Comparison of ENCODE assay signal across 29 cellular contexts in the genomic region with DNA sequence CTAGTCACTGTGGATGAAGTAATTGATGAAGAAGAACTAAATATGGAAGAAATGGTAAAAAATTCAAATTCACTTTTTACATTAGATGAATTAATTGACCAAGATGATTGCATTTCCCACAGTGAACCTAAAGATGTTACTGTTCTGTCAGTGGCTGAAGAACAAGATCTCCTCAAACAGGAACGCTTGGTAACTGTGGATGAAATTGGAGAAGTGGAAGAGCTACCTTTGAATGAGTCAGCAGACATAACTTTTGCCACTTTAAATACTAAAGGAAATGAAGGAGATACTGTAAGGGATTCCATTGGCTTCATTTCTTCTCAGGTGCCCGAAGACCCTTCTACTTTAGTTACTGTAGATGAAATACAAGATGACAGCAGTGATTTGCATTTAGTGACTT. TPM values are rescaled to one million over a fixed set of nuclear protein-coding genes. Genes with fewer than 3 reads are reported as not detected.
DNase-seq lines count a peak whose midpoint lies in the region; ATAC-seq and TF ChIP-seq lines count a peak whose summit lies in the region.
"Had no signal": no experiment of that assay in that cellular context is flagged by ENCODE, and none has a peak within 500 bp of the region (broad histone marks: within the 10 kb centered on the region; RNA-seq: fewer than 3 reads in every experiment).

No MANE protein-coding gene starts in this region.

- H3K4me3 Mint-ChIP-seq in activated T-cell treated with anti-CD3 and anti-CD28 coated beads, Interleukin-2, amount 50 U/mL, for 72 hours = no peak overlapping the region
- no peak overlapping the region for H3K4me3 Mint-ChIP-seq in central memory CD8-positive, alpha-beta T cell
- H3K4me3 Mint-ChIP-seq: activated CD8-positive, alpha-beta T cell treated with anti-CD3 and anti-CD28 coated beads, Interleukin-2, amount 10 ng/mL, durations not matched to agents 7 days and 5 days; brain had no signal

- H3K36me3 Mint-ChIP-seq in activated T-cell treated with anti-CD3 and anti-CD28 coated beads, Interleukin-2, amount 50 U/mL, for 72 hours (ENCODE audit: insufficient read depth in 2 of 2) = peaks cover 11 to 32% of the 10 kb centered on the region in 2 donors
- H3K36me3 Mint-ChIP-seq in central memory CD8-positive, alpha-beta T cell (ENCODE audit: insufficient read depth) = peaks cover 38% of the 10 kb centered on the region

- no peak for DNase-seq in activated T-cell treated with anti-CD3 and anti-CD28 coated beads, Interleukin-2, amount 50 U/mL, for 72 hours
- DNase-seq in activated T-cell treated with anti-CD3 and anti-CD28 coated beads for 4 hours (no peak), IMR-90 (no peak), psoas muscle (no peak), occipital lobe (lab: John Stamatoyannopoulos, UW) (no peak)
- DNase-seq in central memory CD8-positive, alpha-beta T cell (ENCODE audit: low spot score in 2 of 2) = no peak
- DNase-seq in stimulated activated CD4-positive, alpha-beta T cell treated with anti-CD3 and anti-CD28 coated beads, Interleukin-4, amount 100 ng/mL, for 24 hours = no peak
- DNase-seq in stimulated activated CD4-positive, alpha-beta T cell treated with anti-CD3 and anti-CD28 coated beads, Interleukin-12 subunit alpha, Interleukin-12 subunit beta, amount 100 ng/mL, for 4 hours = no peak
- DNase-seq: activated CD4-positive, alpha-beta T cell treated with anti-CD3 and anti-CD28 coated beads for 4 hours; activated CD8-positive, alpha-beta T cell treated with anti-CD3 and anti-CD28 coated beads, Interleukin-2, amount 10 ng/mL, durations not matched to agents 7 days and 5 days; amniotic stem cell; BE2C; COR-L47; DMS79; hypothalamus; left cardiac atrium; NCI-H1417 treated with DMSO at 0.1 percent for 48 hours; NCI-H2081; NCI-H2227 treated with DMSO at 0.1 percent for 48 hours; NCI-H69; SIG-M5; small intestine; stimulated activated naive CD4-positive, alpha-beta T cell treated with Interleukin-2 at 50 U/mL for 16 hours; WERI-Rb-1 had no signal

- H2BK5ac ChIP-seq in IMR-90 (ENCODE audit: low read depth, low read length, poor library complexity, severe bottlenecking) = no peak overlapping the region

- TF ChIP-seq CTCF in IMR-90 (conservative IDR thresholded peaks at IDR 0.05; ENCODE audit: low read depth, low read length) (no peak), psoas muscle (IDR thresholded peaks at IDR 0.05) (no peak)

- no peak overlapping the region for H2BK20ac ChIP-seq in IMR-90 (ENCODE audit: low read depth, low read length)

- H3K36me3 ChIP-seq in IMR-90 (ENCODE audit: control insufficient read depth, insufficient read depth, low read length) (peaks cover 28% of the 10 kb centered on the region), psoas muscle (ENCODE audit: insufficient read depth in 1 of 2, low read depth in 1 of 2) (peaks cover 0 to 95% of the 10 kb centered on the region in 2 donors)

- no peak overlapping the region for H3K4me2 ChIP-seq in IMR-90 (ENCODE audit: low read depth, low read length)

- no peak overlapping the region for H2AFZ ChIP-seq in IMR-90 (replicated peaks; ENCODE audit: low read length, poor library complexity)
- H2AFZ ChIP-seq: parathyroid adenoma had no signal

- H3K14ac ChIP-seq in IMR-90 (replicated peaks; ENCODE audit: low read depth, low read length) = no peak overlapping the region

- no peak for ATAC-seq in activated T-cell treated with anti-CD3 and anti-CD28 coated beads, Interleukin-2, amount 50 U/mL, for 72 hours (replicated peaks in 1 of 2)
- no peak for ATAC-seq in IMR-90 (ENCODE audit: low read depth)
- no peak for ATAC-seq in central memory CD8-positive, alpha-beta T cell (replicated peaks; ENCODE audit: extremely low read depth, poor library complexity, severe bottlenecking)
- peak in 3 of 4 donors; percentile 52 to 66 (median 57) for ATAC-seq in psoas muscle
- ATAC-seq: activated CD8-positive, alpha-beta T cell treated with anti-CD3 and anti-CD28 coated beads, Interleukin-2, amount 10 ng/mL, durations not matched to agents 7 days and 5 days; left cardiac atrium had no signal

- H3K9me3 ChIP-seq in IMR-90 (ENCODE audit: control insufficient read depth, insufficient read depth, low read length) (no peaks in the 10 kb centered on the region), psoas muscle (no peaks in the 10 kb centered on the region)
- H3K9me3 ChIP-seq: BE2C, HAP-1, thoracic aorta had no signal

- dilution Hi-C loops in IMR-90 (cut with HindIII; ENCODE audit: low sequenced_read_pairs, unreplicated experiment) = no loop called here

- H4K20me1 ChIP-seq in IMR-90 (ENCODE audit: insufficient read depth, low read length) = no peaks in the 10 kb centered on the region

- no peak overlapping the region for H3K56ac ChIP-seq in IMR-90 (ENCODE audit: extremely low read depth, insufficient read depth, low read length)

- H3K27me3 Mint-ChIP-seq in activated T-cell treated with anti-CD3 and anti-CD28 coated beads, Interleukin-2, amount 50 U/mL, for 72 hours (ENCODE audit: low read depth) = no peaks in the 10 kb centered on the region
- H3K27me3 Mint-ChIP-seq in central memory CD8-positive, alpha-beta T cell = no peaks in the 10 kb centered on the region
- H3K27me3 Mint-ChIP-seq: brain had no signal

- H4K5ac ChIP-seq in IMR-90 (ENCODE audit: low read depth, low read length) = no peak overlapping the region

- BruUV-seq in IMR-90 (replicated peaks; lab: Mats Ljungman, UMichigan) = TSS peak; percentile 52

- H3K27ac ChIP-seq in IMR-90 (ENCODE audit: insufficient read depth, low read length) = no peak overlapping the region
- H3K27ac ChIP-seq in psoas muscle = peak overlapping the region; percentile 12
- H3K27ac ChIP-seq: parathyroid adenoma, thoracic aorta, WERI-Rb-1 had no signal

- H3K9me3 Mint-ChIP-seq in activated T-cell treated with anti-CD3 and anti-CD28 coated beads, Interleukin-2, amount 50 U/mL, for 72 hours = no peaks in the 10 kb centered on the region
- H3K9me3 Mint-ChIP-seq in central memory CD8-positive, alpha-beta T cell = no peaks in the 10 kb centered on the region
- H3K9me3 Mint-ChIP-seq: brain had no signal

- peak overlapping the region; percentile 82 for H3K27ac Mint-ChIP-seq in activated T-cell treated with anti-CD3 and anti-CD28 coated beads, Interleukin-2, amount 50 U/mL, for 72 hours
- peak overlapping the region; percentile 17 for H3K27ac Mint-ChIP-seq in central memory CD8-positive, alpha-beta T cell (ENCODE audit: low read depth)
- H3K27ac Mint-ChIP-seq: activated CD8-positive, alpha-beta T cell treated with anti-CD3 and anti-CD28 coated beads, Interleukin-2, amount 10 ng/mL, durations not matched to agents 7 days and 5 days; brain had no signal

- POLR2A ChIA-PET in IMR-90 (lab: Charles Lee; ENCODE audit: unreplicated experiment) = no interaction called here

- H2BK15ac ChIP-seq in IMR-90 (ENCODE audit: low read depth, low read length) = no peak overlapping the region

- peaks cover 0 to 3% of the 10 kb centered on the region in 2 experiments; a peak in 2 of 4 replicates for H3K79me1 ChIP-seq in IMR-90 (ENCODE audit: low read depth in 1 of 2, low read length in 2 of 2)

- TF ChIP-seq RAD21 in IMR-90 (IDR thresholded peaks at IDR 0.05; ENCODE audit: low read length) = no peak

- H3K9ac ChIP-seq in IMR-90 (ENCODE audit: low read depth, low read length) = no peak overlapping the region
- H3K9ac ChIP-seq: parathyroid adenoma had no signal

- H3K4me3 ChIP-seq in IMR-90 (ENCODE audit: insufficient read depth, low read depth, low read length) = no peak overlapping the region
- no peak overlapping the region for H3K4me3 ChIP-seq in psoas muscle
- H3K4me3 ChIP-seq: HAP-1, lung, thoracic aorta had no signal

- in situ Hi-C loops in IMR-90 (cut with MboI; ENCODE audit: low sequenced_read_pairs) = no loop called here

- WGBS in IMR-90 (ENCODE audit: extremely low coverage in 2 of 2, insufficient read length in 1 of 2), 2 experiments = no CpG with 5 or more reads among the region's 2 CpGs
- 33 to 70% (median 37%) methylated on average over 2 of the region's 2 CpGs for WGBS in psoas muscle, 3 donors

- H3K4ac ChIP-seq in IMR-90 (ENCODE audit: low read depth, low read length) = no peak overlapping the region

- H4K91ac ChIP-seq in IMR-90 (ENCODE audit: insufficient read depth, low read depth, low read length) = no peak overlapping the region

- intact Hi-C loops in IMR-90 (cut with micrococcal nuclease) (no loop called here), psoas muscle (cut with DNase I) (no loop called here)

- no peak for TF ChIP-seq POLR2A in IMR-90 (IDR thresholded peaks at IDR 0.05; ENCODE audit: low read depth, low read length)

- no peak overlapping the region for H2BK120ac ChIP-seq in IMR-90 (ENCODE audit: low read depth, low read length)

- H3K9me1 ChIP-seq in IMR-90 (ENCODE audit: insufficient read depth, low read length) = no peaks in the 10 kb centered on the region; the same call in 1 of the 2 replicates

- no peak overlapping the region for H4K8ac ChIP-seq in IMR-90 (ENCODE audit: low read depth in 2 of 2, low read length in 2 of 2)

- CTCF ChIA-PET in IMR-90 (lab: Yijun Ruan, JAX) = no interaction called here

- H3K4me1 ChIP-seq in IMR-90 (ENCODE audit: control insufficient read depth, insufficient read depth, low read length) = no peaks in the 10 kb centered on the region
- H3K4me1 ChIP-seq in psoas muscle = peaks cover 11% of the 10 kb centered on the region
- H3K4me1 ChIP-seq: BE2C, HAP-1, parathyroid adenoma had no signal

- H3K23ac ChIP-seq in IMR-90 (ENCODE audit: low read depth, low read length) = no peak overlapping the region

- H3K4me1 Mint-ChIP-seq in activated T-cell treated with anti-CD3 and anti-CD28 coated beads, Interleukin-2, amount 50 U/mL, for 72 hours (ENCODE audit: low read depth) = no peaks in the 10 kb centered on the region
- H3K4me1 Mint-ChIP-seq in central memory CD8-positive, alpha-beta T cell = peaks cover 22% of the 10 kb centered on the region

- H3K27me3 ChIP-seq in IMR-90 (ENCODE audit: control insufficient read depth, insufficient read depth, low read length) (no peaks in the 10 kb centered on the region), psoas muscle (ENCODE audit: insufficient read depth in 3 of 3, low read length in 2 of 3) (no peaks in the 10 kb centered on the region)
- H3K27me3 ChIP-seq: BE2C had no signal

- no peak overlapping the region for H2AK5ac ChIP-seq in IMR-90 (ENCODE audit: low read depth, low read length)

- no peak overlapping the region for H2AK9ac ChIP-seq in IMR-90 (replicated peaks; ENCODE audit: low read depth, low read length, poor library complexity)

- H3K18ac ChIP-seq in IMR-90 (ENCODE audit: low read depth, low read length) = no peak overlapping the region

TF ChIP-seq in IMR-90, 13 proteins besides CTCF, POLR2A, EP300 and RAD21 (continues in another document):
- TF ChIP-seq RFX5 (IDR thresholded peaks at IDR 0.05; ENCODE audit: low read depth, low read length) (no peak), SMC3 (IDR thresholded peaks at IDR 0.05; ENCODE audit: low read depth, low read length) (no peak), BHLHE40 (IDR thresholded peaks at IDR 0.05; ENCODE audit: low read depth, low read length) (no peak)

RNA-seq across cellular contexts. Expression of a gene that starts 26.6 kb away (rescaled TPM):
- total RNA-seq in activated T-cell treated with anti-CD3 and anti-CD28 coated beads, Interleukin-2, amount 50 U/mL, for 72 hours = 1 to 10 TPM in 1 of 2 donors, under 1 TPM in 1; 0.77 to 1.6 TPM
- total RNA-seq in IMR-90 (2012; rRNA removed) (under 0.01 and 0.18 TPM in 2 replicates), psoas muscle (100 to 1,000 TPM; 109 to 208 (median 118) TPM), occipital lobe (0.47 TPM)
- polyA plus RNA-seq in IMR-90 (2012; rRNA removed) (0.09 and 0.10 TPM in 2 replicates), psoas muscle (10 to 100 TPM; 38.3 to 67.1 (median 55.8) TPM)
- polyA plus RNA-seq in IMR-90 (2012; cell fraction: cytosol; rRNA removed) = 0.04 and 0.23 TPM in 2 replicates
- 0.19 and 0.22 TPM in 2 replicates for polyA plus RNA-seq in IMR-90 (2012; cell fraction: nucleus; rRNA removed; ENCODE audit: low replicate concordance)

Comparison
In these comparisons a context has a peak if more than half of its experiments do, and no peak if none do; other contexts are left out.
1. ATAC-seq: peak in psoas muscle (3 of 4); none in activated T-cell treated with anti-CD3 and anti-CD28 coated beads, Interleukin-2, amount 50 U/mL, for 72 hours (0 of 2), IMR-90 (single experiment) and central memory CD8-positive, alpha-beta T cell (single experiment).
2. RNA of a gene that starts 26.6 kb away (total RNA-seq): 109 to 208 TPM in psoas muscle; 0.77 to 1.6 TPM in activated T-cell treated with anti-CD3 and anti-CD28 coated beads, Interleukin-2, amount 50 U/mL, for 72 hours, 0.47 TPM in occipital lobe (single experiment) and under 0.01 to 0.18 TPM in IMR-90; every median in the first group is over 10 times any median in the second.